In genomic region chr6:17156112-17156921, GRCh38 we compare ENCODE assay signal across 9 cellular contexts. TPM values are rescaled to one million over a fixed set of nuclear protein-coding genes. Genes with fewer than 3 reads are reported as not detected.
A peak's percentile ranks its signal among the peaks of the same experiment; 100 is the strongest.
DNase-seq lines count a peak whose midpoint lies in the region; ATAC-seq, FAIRE-seq and TF ChIP-seq lines count a peak whose summit lies in the region.
"Had no signal": no experiment of that assay in that cellular context is flagged by ENCODE, and none has a peak within 500 bp of the region (broad histone marks: within the 10 kb centered on the region; RNA-seq: fewer than 3 reads in every experiment).

No MANE protein-coding gene starts in this region.

- H3K9me2 ChIP-seq in hepatocyte (replicated peaks; ENCODE audit: insufficient read depth) = no peaks in the 10 kb centered on the region

- no peak overlapping the region for H3K4me3 ChIP-seq in A673 (ENCODE audit: low read depth, low read length, poor library complexity, severe bottlenecking)
- no peak overlapping the region for H3K4me3 ChIP-seq in hepatocyte
- H3K4me3 ChIP-seq in small intestine (ENCODE audit: low read depth in 1 of 2, low read length in 2 of 2) = no peak overlapping the region

- no peaks in the 10 kb centered on the region for H3K79me2 ChIP-seq in hepatocyte

- H3K27me3 ChIP-seq in A673 (replicated peaks; ENCODE audit: insufficient read depth, low read depth, low read length, poor library complexity) (no peaks in the 10 kb centered on the region), hepatocyte (peaks cover 3% of the 10 kb centered on the region), small intestine (ENCODE audit: control insufficient read depth in 2 of 2, insufficient read depth in 2 of 2, low read length in 2 of 2) (no peaks in the 10 kb centered on the region)

- ATAC-seq in GM18868 (IDR thresholded peaks at IDR 0.05; ENCODE audit: unreplicated experiment) (peak; percentile 54), GM19023 (IDR thresholded peaks at IDR 0.05; ENCODE audit: unreplicated experiment) (no peak)

- H3K9me3 ChIP-seq in A673 (ENCODE audit: low read depth, low read length, poor library complexity, severe bottlenecking) (peaks cover 4% of the 10 kb centered on the region), hepatocyte (ENCODE audit: low read depth) (peaks cover 5% of the 10 kb centered on the region), small intestine (ENCODE audit: control insufficient read depth, low read depth) (peaks cover 1% of the 10 kb centered on the region)

- no peak overlapping the region for H3K4me2 ChIP-seq in hepatocyte

- POLR2A ChIA-PET in A673 (lab: Charles Lee; ENCODE audit: low non-redundant PET) = no interaction called here

- peak; percentile 84 for TF ChIP-seq CTCF in A673 (conservative IDR thresholded peaks at IDR 0.05; ENCODE audit: low read depth, low read length)
- peak; percentile 86 for TF ChIP-seq CTCF in hepatocyte (IDR thresholded peaks at IDR 0.05; ENCODE audit: poor library complexity)

- no peak overlapping the region for H2AFZ ChIP-seq in hepatocyte

- no TSS peak for BruUV-seq in A673 (replicated peaks; lab: Mats Ljungman, UMichigan)

- H3K27ac ChIP-seq in A673 (ENCODE audit: low read depth, low read length, poor library complexity, severe bottlenecking) (no peak overlapping the region), hepatocyte (no peak overlapping the region), small intestine (ENCODE audit: low read depth in 1 of 2, low read length in 1 of 2) (no peak overlapping the region)

- 41% methylated on average over 4 of the region's 4 CpGs for WGBS in hepatocyte (ENCODE audit: low lambda C conversion rate, missing lambda C conversion rate)
- 40 to 42% (median 41%) methylated on average over 4 of the region's 4 CpGs for WGBS in small intestine, 3 donors

- no peak for FAIRE-seq in small intestine (lab: Jason Lieb, UNC)

- DNase-seq in A673 (ENCODE audit: low spot score) = peak; percentile 85
- DNase-seq in NCI-H1436 treated with DMSO at 0.1 percent for 48 hours (lab: John Stamatoyannopoulos, UW) = peak; percentile 3
- DNase-seq in T-helper 2 cell = peak in 4 of 5 experiments; percentile 18 to 53 (median 30)
- peak in 41 of 58 donors; percentile 2 to 79 (median 30) for DNase-seq in anterior cingulate cortex (lab: John Stamatoyannopoulos, UW)
- DNase-seq in hepatocyte (ENCODE audit: low spot score) = peak; percentile 88
- peak; percentile 69 for DNase-seq in small intestine

- intact Hi-C loops in A673 (cut with micrococcal nuclease; ENCODE audit: unreplicated experiment) = loop anchor here (1.0 to 5.0 kb wide), 3 partner anchors 428 to 1346 kb away; no protein-coding TSS in a partner anchor

- H3K4me1 ChIP-seq in A673 (ENCODE audit: insufficient read depth, low read length, poor library complexity, severe bottlenecking) = no peaks in the 10 kb centered on the region
- no peaks in the 10 kb centered on the region for H3K4me1 ChIP-seq in hepatocyte (ENCODE audit: insufficient read depth)
- no peaks in the 10 kb centered on the region for H3K4me1 ChIP-seq in small intestine (ENCODE audit: control insufficient read depth in 2 of 2, insufficient read depth in 1 of 2, low read depth in 1 of 2, low read length in 1 of 2)

- H4K20me1 ChIP-seq in hepatocyte (ENCODE audit: insufficient read depth, poor library complexity, severe bottlenecking) = no peaks in the 10 kb centered on the region

- CTCF ChIA-PET in A673 (lab: Charles Lee) = interaction anchor here (0.6 kb wide), 2 partner anchors 56 to 428 kb away, joined by 3 to 6 read pairs; no protein-coding TSS in a partner anchor

- H3K36me3 ChIP-seq in A673 (ENCODE audit: insufficient read depth, low read length, poor library complexity, severe bottlenecking) = no peaks in the 10 kb centered on the region
- no peaks in the 10 kb centered on the region for H3K36me3 ChIP-seq in hepatocyte (replicated peaks; ENCODE audit: insufficient read depth, low read depth)
- H3K36me3 ChIP-seq in small intestine (ENCODE audit: control insufficient read depth in 2 of 2, insufficient read depth in 2 of 2, low read length in 2 of 2) = no peaks in the 10 kb centered on the region

RNA-seq across cellular contexts. Expression of gene STMND1, which starts 54.5 kb away (rescaled TPM):
- total RNA-seq in A673 (2021) = not detected in 2 replicates
- total RNA-seq in hepatocyte = 0.27 TPM in 1 of 2 replicates, not detected in the other
- 0.39 TPM in 1 of 2 replicates, not detected in the other for polyA plus RNA-seq in hepatocyte
- polyA plus RNA-seq in small intestine = under 1 TPM in 1 of 3 donors, not detected in 2; 0.22 TPM
- total RNA-seq: urinary bladder had no signal
- polyA plus RNA-seq: urinary bladder had no signal

Comparison
In these comparisons a context has a peak if more than half of its experiments do, and no peak if none do; other contexts are left out.
1. DNase-seq: peak in every context shown above with its lines; median percentile 88 in hepatocyte; 85 in A673; 69 in small intestine; 30 in anterior cingulate cortex; 30 in T-helper 2 cell; 3 in NCI-H1436 treated with DMSO at 0.1 percent for 48 hours.